ENCODE assay signal across 9 cellular contexts in the genomic region with DNA sequence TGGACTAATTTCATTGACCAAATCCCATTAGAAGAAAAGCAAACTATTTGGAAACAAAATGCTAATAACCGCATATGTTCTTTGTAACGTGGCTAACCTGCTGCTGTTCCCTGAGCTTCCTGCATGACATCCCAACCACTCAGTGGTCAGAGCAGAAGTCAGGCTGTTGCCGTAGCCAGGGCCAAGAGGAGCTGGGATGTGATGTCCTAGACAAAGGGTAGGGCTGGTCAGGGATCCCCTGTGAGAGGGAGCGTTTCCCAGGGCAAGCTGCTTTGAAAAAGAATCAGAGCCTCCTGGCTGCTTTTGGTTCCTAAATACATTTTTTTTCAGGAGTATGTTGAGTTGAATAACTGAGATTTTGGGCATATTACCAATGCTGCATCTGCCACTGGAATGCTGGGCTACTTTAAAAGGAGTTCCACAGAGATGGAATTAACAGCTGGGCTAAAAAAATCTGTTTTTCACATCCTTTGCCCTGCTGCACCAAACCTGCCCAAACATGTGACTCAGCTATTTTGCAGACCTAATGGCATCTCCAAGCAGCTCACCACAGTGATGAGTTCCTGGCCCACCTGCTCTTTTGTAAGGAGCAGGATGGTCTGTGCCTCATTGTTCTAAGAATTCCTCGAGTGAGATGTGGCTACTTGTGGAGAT. TPM values are rescaled to one million over a fixed set of nuclear protein-coding genes. Genes with fewer than 3 reads are reported as not detected.
DNase-seq lines count a peak whose midpoint lies in the region; TF ChIP-seq lines count a peak whose summit lies in the region.
"Had no signal": no experiment of that assay in that cellular context is flagged by ENCODE, and none has a peak within 500 bp of the region (broad histone marks: within the 10 kb centered on the region; RNA-seq: fewer than 3 reads in every experiment).

No MANE protein-coding gene starts in this region.

- H3K36me3 ChIP-seq in adipocyte (ENCODE audit: control insufficient read depth, insufficient read depth, low read length, severe bottlenecking) = peaks cover 45% of the 10 kb centered on the region

- DNase-seq in activated T-cell treated with anti-CD3 and anti-CD28 coated beads, Interleukin-2, amount 50 U/mL, for 24 hours = no peak
- DNase-seq in activated T-cell treated with anti-CD3 and anti-CD28 coated beads, Interleukin-2, amount 50 U/mL, for 1 hour = no peak
- DNase-seq in adipocyte (ENCODE audit: low read depth) = peak; percentile 61
- DNase-seq in fibroblast of the aortic adventitia (ENCODE audit: low read depth) = peak; percentile 95
- DNase-seq in type B pancreatic cell (ENCODE audit: extremely low spot score, unreplicated experiment) = no peak
- no peak for DNase-seq in NCI-H510A (lab: John Stamatoyannopoulos, UW)
- no peak for DNase-seq in HK-2 (ENCODE audit: unreplicated experiment)
- no peak for DNase-seq in amygdala (lab: John Stamatoyannopoulos, UW)

- H3K4me3 Mint-ChIP-seq in activated T-cell treated with anti-CD3 and anti-CD28 coated beads, Interleukin-2, amount 50 U/mL, for 24 hours = no peak overlapping the region
- no peak overlapping the region for H3K4me3 Mint-ChIP-seq in type B pancreatic cell

- peak overlapping the region; percentile 41 for H3K27ac Mint-ChIP-seq in activated T-cell treated with anti-CD3 and anti-CD28 coated beads, Interleukin-2, amount 50 U/mL, for 24 hours
- peak overlapping the region; percentile 12 for H3K27ac Mint-ChIP-seq in type B pancreatic cell

- H3K9ac ChIP-seq in adipocyte (ENCODE audit: low read length) = peak overlapping the region; percentile 60

- H3K36me3 Mint-ChIP-seq in activated T-cell treated with anti-CD3 and anti-CD28 coated beads, Interleukin-2, amount 50 U/mL, for 24 hours (ENCODE audit: low read depth) = peaks cover 90% of the 10 kb centered on the region
- H3K36me3 Mint-ChIP-seq in type B pancreatic cell = peaks cover 33% of the 10 kb centered on the region

- no peaks in the 10 kb centered on the region for H3K9me3 ChIP-seq in adipocyte (ENCODE audit: control insufficient read depth, low read length)
- H3K9me3 ChIP-seq: SJSA1 had no signal

- peaks cover 56% of the 10 kb centered on the region for H3K4me1 ChIP-seq in adipocyte (ENCODE audit: control insufficient read depth, insufficient read depth, low read length)

- no peak for TF ChIP-seq CTCF in fibroblast of the aortic adventitia (IDR thresholded peaks at IDR 0.05; ENCODE audit: insufficient read depth, low read length)
- no peak for TF ChIP-seq CTCF in type B pancreatic cell (conservative IDR thresholded peaks at IDR 0.05)

- H3K27me3 ChIP-seq in adipocyte (replicated peaks; ENCODE audit: control insufficient read depth, insufficient read depth, low read length) = no peaks in the 10 kb centered on the region
- H3K27me3 ChIP-seq: SJSA1 had no signal

- H3K4me1 Mint-ChIP-seq in activated T-cell treated with anti-CD3 and anti-CD28 coated beads, Interleukin-2, amount 50 U/mL, for 24 hours (ENCODE audit: low read depth) = peaks cover 20% of the 10 kb centered on the region
- H3K4me1 Mint-ChIP-seq in type B pancreatic cell (ENCODE audit: unreplicated experiment) = peaks cover 8% of the 10 kb centered on the region

- no peak overlapping the region for H3K4me3 ChIP-seq in adipocyte (ENCODE audit: low read length)
- H3K4me3 ChIP-seq in fibroblast of the aortic adventitia (ENCODE audit: low read depth, low read length) = no peak overlapping the region
- H3K4me3 ChIP-seq: SJSA1 had no signal

- H3K9me3 Mint-ChIP-seq in activated T-cell treated with anti-CD3 and anti-CD28 coated beads, Interleukin-2, amount 50 U/mL, for 24 hours = no peaks in the 10 kb centered on the region
- H3K9me3 Mint-ChIP-seq in type B pancreatic cell = no peaks in the 10 kb centered on the region

- H3K27me3 Mint-ChIP-seq in activated T-cell treated with anti-CD3 and anti-CD28 coated beads, Interleukin-2, amount 50 U/mL, for 24 hours = no peaks in the 10 kb centered on the region
- no peaks in the 10 kb centered on the region for H3K27me3 Mint-ChIP-seq in type B pancreatic cell

RNA-seq across cellular contexts. Expression of a gene that starts 23.9 kb away (rescaled TPM):
- 66.6 and 91.5 TPM in 2 replicates for total RNA-seq in fibroblast of the aortic adventitia (ENCODE audit: low replicate concordance)
- 34.6 and 43.4 TPM in 2 replicates for total RNA-seq in type B pancreatic cell (ENCODE audit: low replicate concordance)

RNA-seq across cellular contexts. Expression of a gene that starts 25.2 kb away (rescaled TPM):
- total RNA-seq in fibroblast of the aortic adventitia (ENCODE audit: low replicate concordance) = 10.3 and 11.9 TPM in 2 replicates
- 20.8 and 21.4 TPM in 2 replicates for total RNA-seq in type B pancreatic cell (ENCODE audit: low replicate concordance)

RNA-seq across cellular contexts. Expression of a gene that starts 26.9 kb away (rescaled TPM):
- total RNA-seq in fibroblast of the aortic adventitia (ENCODE audit: low replicate concordance) = 23.6 and 50.8 TPM in 2 replicates
- 26.3 and 38.4 TPM in 2 replicates for total RNA-seq in type B pancreatic cell (ENCODE audit: low replicate concordance)

Comparison
In these comparisons a context has a peak if more than half of its experiments do, and no peak if none do; other contexts are left out.
1. DNase-seq: peak in adipocyte (single experiment) and fibroblast of the aortic adventitia (single experiment); none in activated T-cell treated with anti-CD3 and anti-CD28 coated beads, Interleukin-2, amount 50 U/mL, for 24 hours (single experiment), activated T-cell treated with anti-CD3 and anti-CD28 coated beads, Interleukin-2, amount 50 U/mL, for 1 hour (single experiment), type B pancreatic cell (single experiment), NCI-H510A (single experiment), HK-2 (single experiment) and amygdala (0 of 56).